Comparison of ENCODE assay signal across 1 cellular context in the genomic region with DNA sequence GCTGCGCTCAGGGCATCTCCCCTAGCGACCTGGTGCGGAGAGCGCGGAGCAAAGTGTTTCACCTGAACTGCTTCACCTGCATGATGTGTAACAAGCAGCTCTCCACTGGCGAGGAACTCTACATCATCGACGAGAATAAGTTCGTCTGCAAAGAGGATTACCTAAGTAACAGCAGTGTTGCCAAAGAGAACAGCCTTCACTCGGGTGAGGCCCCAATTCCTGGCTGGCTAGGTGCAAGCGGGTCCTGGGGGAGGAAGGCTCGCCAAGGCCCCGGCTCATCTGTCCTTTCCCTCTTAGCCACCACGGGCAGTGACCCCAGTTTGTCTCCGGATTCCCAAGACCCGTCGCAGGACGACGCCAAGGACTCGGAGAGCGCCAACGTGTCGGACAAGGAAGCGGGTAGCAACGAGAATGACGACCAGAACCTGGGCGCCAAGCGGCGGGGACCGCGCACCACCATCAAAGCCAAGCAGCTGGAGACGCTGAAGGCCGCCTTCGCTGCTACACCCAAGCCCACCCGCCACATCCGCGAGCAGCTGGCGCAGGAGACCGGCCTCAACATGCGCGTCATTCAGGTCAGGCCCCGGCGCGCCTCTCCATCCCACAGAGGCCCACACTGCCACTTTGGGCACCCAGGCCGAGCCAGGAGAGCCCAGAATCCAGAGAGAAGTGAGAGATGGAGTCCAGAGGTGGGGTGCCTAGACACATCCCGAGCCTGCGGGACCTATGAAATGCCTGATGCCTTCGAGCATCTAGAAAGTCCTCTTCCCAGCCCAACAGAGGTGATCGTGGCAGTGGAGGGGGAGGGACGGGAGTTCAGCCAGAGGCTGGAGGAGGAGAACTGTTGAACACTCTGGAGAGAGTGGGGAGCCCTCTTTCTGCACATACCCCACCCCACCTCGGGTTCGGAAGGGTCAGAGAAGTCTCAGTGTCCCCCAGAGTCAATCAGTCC.
A peak's percentile ranks its signal among the peaks of the same experiment; 100 is the strongest.
TF ChIP-seq lines count a peak whose summit lies in the region.

No MANE protein-coding gene starts in this region.

TF ChIP-seq in K562, 482 proteins besides CTCF, POLR2A, EP300 and RAD21:
- TF ChIP-seq, protein P1, sequence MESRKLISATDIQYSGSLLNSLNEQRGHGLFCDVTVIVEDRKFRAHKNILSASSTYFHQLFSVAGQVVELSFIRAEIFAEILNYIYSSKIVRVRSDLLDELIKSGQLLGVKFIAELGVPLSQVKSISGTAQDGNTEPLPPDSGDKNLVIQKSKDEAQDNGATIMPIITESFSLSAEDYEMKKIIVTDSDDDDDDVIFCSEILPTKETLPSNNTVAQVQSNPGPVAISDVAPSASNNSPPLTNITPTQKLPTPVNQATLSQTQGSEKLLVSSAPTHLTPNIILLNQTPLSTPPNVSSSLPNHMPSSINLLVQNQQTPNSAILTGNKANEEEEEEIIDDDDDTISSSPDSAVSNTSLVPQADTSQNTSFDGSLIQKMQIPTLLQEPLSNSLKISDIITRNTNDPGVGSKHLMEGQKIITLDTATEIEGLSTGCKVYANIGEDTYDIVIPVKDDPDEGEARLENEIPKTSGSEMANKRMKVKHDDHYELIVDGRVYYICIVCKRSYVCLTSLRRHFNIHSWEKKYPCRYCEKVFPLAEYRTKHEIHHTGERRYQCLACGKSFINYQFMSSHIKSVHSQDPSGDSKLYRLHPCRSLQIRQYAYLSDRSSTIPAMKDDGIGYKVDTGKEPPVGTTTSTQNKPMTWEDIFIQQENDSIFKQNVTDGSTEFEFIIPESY (CRISPR knock-in tag; IDR thresholded peaks at IDR 0.05): 0 out of 2 replicates have a peak, but pooled peaks have one; percentile 35
- no peak for TF ChIP-seq ZNF785 (CRISPR knock-in tag; IDR thresholded peaks at IDR 0.05)
TF ChIP-seq in K562: peak in this region for 1.
